ENCODE assay signal across 9 cellular contexts in the genomic region with DNA sequence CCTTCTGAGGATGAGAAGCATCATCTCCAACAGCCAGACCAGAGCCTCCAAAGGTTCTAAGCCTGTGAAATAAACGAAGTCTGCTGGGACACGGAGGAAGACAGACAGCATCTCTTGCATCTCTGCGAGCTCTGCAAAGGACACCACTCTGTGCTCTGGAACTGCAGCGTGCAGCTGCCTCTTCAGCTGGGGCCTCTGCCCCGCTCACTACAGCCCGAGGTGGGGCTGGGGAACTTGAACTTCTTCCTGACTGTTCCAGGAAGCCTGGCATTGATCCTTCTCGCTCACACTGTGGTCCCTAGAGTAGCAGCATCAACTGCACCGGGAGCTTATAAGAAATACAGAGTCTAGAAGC.
DNase-seq lines count a peak whose midpoint lies in the region; ATAC-seq and TF ChIP-seq lines count a peak whose summit lies in the region.
"Had no signal": no experiment of that assay in that cellular context is flagged by ENCODE, and none has a peak within 500 bp of the region (broad histone marks: within the 10 kb centered on the region; RNA-seq: fewer than 3 reads in every experiment).

No MANE protein-coding gene starts in this region.

- no peak for TF ChIP-seq CTCF in coronary artery (IDR thresholded peaks at IDR 0.05)

- H3K27ac ChIP-seq in coronary artery, result no peak overlapping the region
- H3K27ac ChIP-seq in effector memory CD4-positive, alpha-beta T cell (ENCODE audit: insufficient read depth, low read length, poor library complexity, severe bottlenecking), result no peak overlapping the region

- H3K27me3 ChIP-seq in effector memory CD4-positive, alpha-beta T cell (replicated peaks; ENCODE audit: control insufficient read depth, insufficient read depth, low read length, poor library complexity, severe bottlenecking), result no peaks in the 10 kb centered on the region

- H3K4me1 ChIP-seq in effector memory CD4-positive, alpha-beta T cell (ENCODE audit: control insufficient read depth, insufficient read depth, low read length, poor library complexity, severe bottlenecking), result no peaks in the 10 kb centered on the region

- H3K9me3 ChIP-seq in effector memory CD4-positive, alpha-beta T cell (ENCODE audit: control insufficient read depth, low read length), result no peaks in the 10 kb centered on the region

- H3K36me3 ChIP-seq in effector memory CD4-positive, alpha-beta T cell (ENCODE audit: control insufficient read depth, insufficient read depth, low read length), result no peaks in the 10 kb centered on the region

- ATAC-seq in GM18861 (IDR thresholded peaks at IDR 0.05; ENCODE audit: unreplicated experiment), result peak; percentile 43
- peak; percentile 56 for ATAC-seq in GM21526 (IDR thresholded peaks at IDR 0.05; ENCODE audit: low FRiP score, unreplicated experiment)
- peak; percentile 50 for ATAC-seq in HG03135 (IDR thresholded peaks at IDR 0.05; ENCODE audit: unreplicated experiment)

- peak; percentile 26 for DNase-seq in coronary artery (ENCODE audit: low spot score)
- no peak for DNase-seq in effector memory CD4-positive, alpha-beta T cell
- no peak for DNase-seq in RPMI8226
- no peak for DNase-seq in stimulated activated CD4-positive, alpha-beta T cell treated with anti-CD3 and anti-CD28 coated beads, Interleukin-4, amount 100 ng/mL, for 1 hour
- no peak for DNase-seq in dedifferentiated amniotic fluid mesenchymal stem cell (ENCODE audit: extremely low spot score)
- DNase-seq: activated naive CD4-positive, alpha-beta T cell had no signal

- H3K4me3 ChIP-seq in coronary artery, result no peak overlapping the region
- no peak overlapping the region for H3K4me3 ChIP-seq in effector memory CD4-positive, alpha-beta T cell (ENCODE audit: insufficient read depth, low read depth, low read length, poor library complexity, severe bottlenecking)
